21 cellular contexts compared by ENCODE assay signal in the genomic region with DNA sequence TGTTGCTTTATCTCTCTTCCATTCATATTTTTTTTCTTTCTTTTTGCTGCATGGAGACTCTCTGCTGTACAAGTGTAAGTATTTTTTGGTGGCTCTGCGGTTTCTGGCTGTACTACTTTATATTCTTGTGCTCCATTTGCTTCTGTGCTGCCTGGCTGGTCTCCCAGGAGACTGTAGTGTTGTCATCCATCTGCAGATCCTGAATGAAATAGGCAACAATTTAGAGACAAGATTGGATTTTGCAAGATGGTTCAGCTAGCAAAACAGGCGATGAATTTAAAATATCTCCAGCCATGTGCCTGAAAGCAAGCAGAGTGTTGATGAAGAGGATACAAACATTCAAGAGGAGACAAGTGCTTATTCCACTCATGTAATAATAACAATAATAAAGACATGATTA.
A peak's percentile ranks its signal among the peaks of the same experiment; 100 is the strongest.
DNase-seq lines count a peak whose midpoint lies in the region; ATAC-seq and TF ChIP-seq lines count a peak whose summit lies in the region.
"Had no signal": no experiment of that assay in that cellular context is flagged by ENCODE, and none has a peak within 500 bp of the region (broad histone marks: within the 10 kb centered on the region; RNA-seq: fewer than 3 reads in every experiment).

No MANE protein-coding gene starts in this region.

- peak overlapping the region in 4 of 5 experiments; percentile 1 to 63 (median 20) for H3K4me3 Mint-ChIP-seq in brain
- H3K4me3 Mint-ChIP-seq: activated T-cell treated with anti-CD3 and anti-CD28 coated beads, Interleukin-2, amount 50 U/mL, for 72 hours; dendritic cell treated with granulocyte-macrophage colony-stimulating factor and Interleukin-4, amounts not matched to agents 40 ng/mL and 50 ng/mL, for 4 days; memory B cell; naive thymus-derived CD4-positive, alpha-beta T cell had no signal

- intact Hi-C loops in sciatic nerve (cut with DNase I), result no loop called here

- peaks cover 3% of the 10 kb centered on the region for H3K27me3 Mint-ChIP-seq in brain
- H3K27me3 Mint-ChIP-seq: dendritic cell treated with granulocyte-macrophage colony-stimulating factor and Interleukin-4, amounts not matched to agents 40 ng/mL and 50 ng/mL, for 4 days; memory B cell had no signal

- no peak for TF ChIP-seq CTCF in brain (conservative IDR thresholded peaks at IDR 0.05)

- no peaks in the 10 kb centered on the region for H3K9me3 Mint-ChIP-seq in brain
- H3K9me3 Mint-ChIP-seq: activated T-cell treated with anti-CD3 and anti-CD28 coated beads, Interleukin-2, amount 50 U/mL, for 72 hours; dendritic cell treated with granulocyte-macrophage colony-stimulating factor and Interleukin-4, amounts not matched to agents 40 ng/mL and 50 ng/mL, for 4 days; memory B cell; naive thymus-derived CD4-positive, alpha-beta T cell had no signal

- ATAC-seq in sciatic nerve (peak; percentile 74), HG03460 (IDR thresholded peaks at IDR 0.05; ENCODE audit: unreplicated experiment) (no peak), GM18873 (IDR thresholded peaks at IDR 0.05; ENCODE audit: low FRiP score, unreplicated experiment) (no peak)
- ATAC-seq: activated T-cell treated with anti-CD3 and anti-CD28 coated beads, Interleukin-2, amount 50 U/mL, for 72 hours; foreskin keratinocyte; naive thymus-derived CD4-positive, alpha-beta T cell had no signal

- peaks cover 30% of the 10 kb centered on the region for H3K4me1 Mint-ChIP-seq in brain

- H3K27ac Mint-ChIP-seq in brain, result peak overlapping the region; percentile 64 to 91 (median 86)
- H3K27ac Mint-ChIP-seq: activated T-cell treated with anti-CD3 and anti-CD28 coated beads, Interleukin-2, amount 50 U/mL, for 72 hours; dendritic cell treated with granulocyte-macrophage colony-stimulating factor and Interleukin-4, amounts not matched to agents 40 ng/mL and 50 ng/mL, for 4 days; memory B cell; naive thymus-derived CD4-positive, alpha-beta T cell had no signal

- no peaks in the 10 kb centered on the region for H3K36me3 Mint-ChIP-seq in brain
- H3K36me3 Mint-ChIP-seq: memory B cell had no signal

- DNase-seq in NCI-H2171 treated with DMSO at 0.1 percent for 48 hours (lab: John Stamatoyannopoulos, UW) (peak; percentile 49), NCI-H2171 (lab: John Stamatoyannopoulos, UW) (no peak), inferior parietal cortex (ENCODE audit: extremely low spot score) (peak; percentile 67), sciatic nerve (ENCODE audit: low spot score) (no peak), SKM-1 treated with dmso at 0.1 percent for 144 hours (lab: John Stamatoyannopoulos, UW; ENCODE audit: unreplicated experiment) (no peak)
- DNase-seq: 8988T; activated CD8-positive, alpha-beta memory T cell treated with anti-CD3 and anti-CD28 coated beads for 24 hours; activated naive CD4-positive, alpha-beta T cell treated with anti-CD3 and anti-CD28 coated beads, Interleukin-2, amount 50 U/mL, for 16 hours; activated T-cell treated with anti-CD3 and anti-CD28 coated beads, Interleukin-2, amount 50 U/mL, for 72 hours; foreskin keratinocyte; IMR-90; naive thymus-derived CD4-positive, alpha-beta T cell; NCI-H1417 treated with DMSO at 0.1 percent for 48 hours; NCI-H2107; NCI-H82; SHP77 had no signal

Comparison
In these comparisons a context has a peak if more than half of its experiments do, and no peak if none do; other contexts are left out.
1. DNase-seq: peak in NCI-H2171 treated with DMSO at 0.1 percent for 48 hours (single experiment) and inferior parietal cortex (single experiment); none in NCI-H2171 (single experiment), sciatic nerve (single experiment) and SKM-1 treated with dmso at 0.1 percent for 144 hours (single experiment).